In genomic region chr5:141681295-141681694, GRCh38 we compare ENCODE assay signal across 8 cellular contexts. TPM values are rescaled to one million over a fixed set of nuclear protein-coding genes. Genes with fewer than 3 reads are reported as not detected.
DNase-seq lines count a peak whose midpoint lies in the region; ATAC-seq, FAIRE-seq and TF ChIP-seq lines count a peak whose summit lies in the region.
"Had no signal": no experiment of that assay in that cellular context is flagged by ENCODE, and none has a peak within 500 bp of the region (broad histone marks: within the 10 kb centered on the region; RNA-seq: fewer than 3 reads in every experiment).

No MANE protein-coding gene starts in this region.

- peak overlapping the region; percentile 93 for H3K4me2 ChIP-seq in GM23338
- H3K4me2 ChIP-seq in K562 (ENCODE audit: insufficient read depth, low read length), result peak overlapping the region; percentile 79

- no peak for TF ChIP-seq POLR2A in K562 (conservative IDR thresholded peaks at IDR 0.05)

- CTCF ChIA-PET in K562 (lab: Yijun Ruan, JAX; ENCODE audit: low intra/inter-chr PET ratio), result no interaction called here

- TSS peak; percentile 83 for BruUV-seq in K562 (replicated peaks; lab: Mats Ljungman, UMichigan)

- H3K36me3 Mint-ChIP-seq in GM23338 (ENCODE audit: low read depth), result peaks cover 23% of the 10 kb centered on the region
- no peaks in the 10 kb centered on the region for H3K36me3 Mint-ChIP-seq in naive B cell

- H4K20me1 ChIP-seq in GM23338 (replicated peaks; ENCODE audit: insufficient read depth), result no peaks in the 10 kb centered on the region
- H4K20me1 ChIP-seq in K562 (replicated peaks; ENCODE audit: control insufficient read depth, insufficient read depth, low read length), result no peaks in the 10 kb centered on the region

- in situ Hi-C loops in K562 (cut with MboI), result no loop called here

- no peak for TF ChIP-seq EP300 in K562 (IDR thresholded peaks at IDR 0.05; ENCODE audit: low read length)

- peaks cover 27% of the 10 kb centered on the region for H3F3A ChIP-seq in GM23338 (replicated peaks; ENCODE audit: low read depth)

- peak overlapping the region; percentile 63 to 91 for H3K9ac ChIP-seq in K562 (ENCODE audit: insufficient read depth in 1 of 2, low read depth in 2 of 2, low read length in 2 of 2)

- H3K4me1 Mint-ChIP-seq in GM23338 (peaks cover 42% of the 10 kb centered on the region), naive B cell (peaks cover 18 to 28% (median 27%) of the 10 kb centered on the region in 3 donors)

- TF ChIP-seq RAD21 in K562 (CRISPR knock-in tag; conservative IDR thresholded peaks at IDR 0.05 in 1 of 2, IDR thresholded peaks at IDR 0.05 in 1 of 2), result no peak

- no peak for ATAC-seq in GM23338
- ATAC-seq in K562, result peak; percentile 3; the same call in 1 of the 3 replicates
- ATAC-seq in naive B cell (ENCODE audit: low read depth in 2 of 2), result no peak

- H3K27me3 ChIP-seq in GM23338 (ENCODE audit: insufficient read depth) (no peaks in the 10 kb centered on the region), K562 (ENCODE audit: control insufficient read depth in 2 of 2, insufficient read depth in 2 of 2, low read length in 2 of 2) (no peaks in the 10 kb centered on the region)

- H3K9me2 ChIP-seq in GM23338 (ENCODE audit: insufficient read depth), result no peaks in the 10 kb centered on the region

- peak overlapping the region; percentile 85 for H3K27ac Mint-ChIP-seq in GM23338
- H3K27ac Mint-ChIP-seq in naive B cell, result no peak overlapping the region

- H3K9me3 Mint-ChIP-seq in GM23338 (no peaks in the 10 kb centered on the region; the same call in 2 of the 3 replicates), naive B cell (no peaks in the 10 kb centered on the region)

- intact Hi-C loops in K562 (cut with micrococcal nuclease), result no loop called here

- 39% methylated on average over 2 of the region's 2 CpGs for WGBS in K562 (ENCODE audit: insufficient coverage, low coverage, missing lambda C conversion rate)

- TF ChIP-seq CTCF in GM23338 (conservative IDR thresholded peaks at IDR 0.05; ENCODE audit: low read depth in 2 of 2) (no peak), K562 (IDR thresholded peaks at IDR 0.05 in 2 of 3, conservative IDR thresholded peaks at IDR 0.05 in 1 of 3; ENCODE audit: insufficient read depth in 2 of 3, low read depth in 1 of 3, low read length in 3 of 3) (no peak)

- POLR2A ChIA-PET in K562 (lab: Yijun Ruan, JAX), result interaction anchor here (0.7 kb wide), 1 partner anchor 134 kb away, joined by 4 read pairs; no protein-coding TSS in a partner anchor

- no peaks in the 10 kb centered on the region for H3K9me3 ChIP-seq in K562 (replicated peaks; ENCODE audit: control insufficient read depth, insufficient read depth, low read depth, low read length)

- H3K9me1 ChIP-seq in K562 (ENCODE audit: control insufficient read depth, insufficient read depth, low read length), result peaks cover 3% of the 10 kb centered on the region

- H3K4me1 ChIP-seq in GM23338 (ENCODE audit: insufficient read depth) (peaks cover 32% of the 10 kb centered on the region), K562 (replicated peaks in 1 of 2; ENCODE audit: control insufficient read depth in 2 of 2, insufficient read depth in 2 of 2, low read length in 2 of 2) (peaks cover 32 to 40% of the 10 kb centered on the region in 2 experiments)

- peak overlapping the region; percentile 70 for H3K4me3 Mint-ChIP-seq in GM23338
- H3K4me3 Mint-ChIP-seq in naive B cell, result peak overlapping the region; percentile 13 to 90 (median 70)

- peak overlapping the region; percentile 69; the same call in 1 of the 2 replicates for H2AFZ ChIP-seq in GM23338
- H2AFZ ChIP-seq in K562 (ENCODE audit: low read depth, low read length), result peak overlapping the region; percentile 96

- H3K36me3 ChIP-seq in GM23338 (ENCODE audit: insufficient read depth) (no peaks in the 10 kb centered on the region), K562 (ENCODE audit: control insufficient read depth, insufficient read depth, low read length) (peaks cover 4% of the 10 kb centered on the region; the same call in 1 of the 3 replicates)

- H3K27me3 Mint-ChIP-seq in GM23338 (ENCODE audit: insufficient read depth, low read depth, poor library complexity) (peaks cover 13% of the 10 kb centered on the region), naive B cell (peaks cover 5 to 25% (median 9%) of the 10 kb centered on the region in 3 donors)

- peaks cover 17% of the 10 kb centered on the region; the same call in 1 of the 2 replicates for H3K79me2 ChIP-seq in GM23338 (replicated peaks; ENCODE audit: insufficient read depth)
- peaks cover 14% of the 10 kb centered on the region; the same call in 1 of the 3 replicates for H3K79me2 ChIP-seq in K562 (ENCODE audit: control insufficient read depth, insufficient read depth, low read length)

- DNase-seq in GM23338 (ENCODE audit: low spot score), result no peak
- no peak for DNase-seq in K562 (ENCODE audit: extremely low read depth in 1 of 4, low spot score in 3 of 4)
- DNase-seq in naive B cell, result no peak
- no peak for DNase-seq in NCI-H748 treated with DMSO at 0.1 percent for 48 hours (lab: John Stamatoyannopoulos, UW)
- no peak for DNase-seq in COLO829 (ENCODE audit: low spot score)
- DNase-seq in activated CD8-positive, alpha-beta memory T cell treated with anti-CD3 and anti-CD28 coated beads for 24 hours, result no peak
- DNase-seq: NCI-H187 had no signal

- H3K27ac ChIP-seq in GM23338 (ENCODE audit: low read depth) (peak overlapping the region; percentile 96), K562 (ENCODE audit: extremely low read depth, low read depth, low read length) (peak overlapping the region; percentile 81; the same call in 2 of the 3 replicates)

- H3K4me3 ChIP-seq in GM23338 (peak overlapping the region; percentile 82), K562 (peak overlapping the region; percentile 36)

- no peak for FAIRE-seq in K562 (lab: Jason Lieb, UNC)
- FAIRE-seq: GM18507 had no signal

RNA-seq across cellular contexts. Expression of gene ARAP3, which starts 0.7 kb away (rescaled TPM):
- total RNA-seq in GM23338 (2014; rRNA removed; shearing (Covaris generic)), result 32.8 and 33.2 TPM in 2 replicates
- 18.4 and 21.5 TPM in 2 replicates for polyA plus RNA-seq in GM23338 (2016; fragmentation: Nextera tagmentation; extraction: Ambion mirVana)
- 9.6 and 29.6 TPM in 2 replicates for total RNA-seq in K562 (2011; cell fraction: chromatin; rRNA removed; ENCODE audit: low replicate concordance)
- 10.7 and 13.7 TPM in 2 replicates for total RNA-seq in K562 (2011; cell fraction: nucleolus; rRNA removed)
- 8.9 and 9.9 TPM in 2 replicates for total RNA-seq in K562 (2011; cell fraction: nucleoplasm; rRNA removed)
- total RNA-seq in K562 (2014; rRNA removed), result 6.4 and 8.6 TPM in 2 replicates
- total RNA-seq in K562 (2014; rRNA removed; fragmentation: Illumina TruSeq; extraction: Trizol), result 5.1 and 5.2 TPM in 2 replicates
- total RNA-seq in K562 (2015; rRNA removed; fragmentation: Illumina TruSeq; extraction: Trizol), result 7.1 and 7.5 TPM in 2 replicates
- total RNA-seq in K562 (2021), result 23.3 and 25.7 TPM in 2 replicates
- 6.1 and 7.0 TPM in 2 replicates for polyA plus RNA-seq in K562 (2011; rRNA removed)
- 5.5 and 7.0 TPM in 2 replicates for polyA plus RNA-seq in K562 (2011; cell fraction: cytosol; rRNA removed)
- polyA plus RNA-seq in K562 (2011; cell fraction: nucleus; rRNA removed), result 37.6 and 59.0 TPM in 2 replicates
- 13.9 and 21.4 TPM in 2 replicates for polyA plus RNA-seq in K562 (2012)
- polyA plus RNA-seq in K562 (2014; fragmentation: Illumina TruSeq; extraction: Trizol), result 16.6 and 16.8 TPM in 2 replicates
- 1 to 10 TPM in 1 of 2 experiments, under 1 TPM in 1; 0.83 to 1.4 TPM for polyA plus RNA-seq in K562 (2014; fragmentation: Nextera tagmentation; extraction: Ambion mirVana)
- polyA plus RNA-seq in K562 (2014; rRNA removed), result 14.8 and 16.7 TPM in 2 replicates
- polyA minus RNA-seq in K562 (2011; rRNA and poly(A)+ RNA removed), result 4.6 and 5.1 TPM in 2 replicates
- polyA minus RNA-seq in K562 (2011; cell fraction: cytosol; rRNA and poly(A)+ RNA removed), result 7.0 and 8.1 TPM in 2 replicates
- polyA minus RNA-seq in K562 (2011; cell fraction: nucleus; rRNA and poly(A)+ RNA removed), result 9.8 and 11.7 TPM in 2 replicates
- polyA plus RNA-seq in naive B cell (ENCODE audit: low read depth in 6 of 6), result not detected

RNA-seq across cellular contexts. Expression of gene FCHSD1, which starts 30.1 kb away (rescaled TPM):
- 28.7 and 46.6 TPM in 2 replicates for total RNA-seq in GM23338 (2014; rRNA removed; shearing (Covaris generic))
- polyA plus RNA-seq in GM23338 (2016; fragmentation: Nextera tagmentation; extraction: Ambion mirVana) (17.9 and 24.7 TPM in 2 replicates), K562 (2011; rRNA removed) (24.8 and 36.2 TPM in 2 replicates), K562 (2014; fragmentation: Illumina TruSeq; extraction: Trizol) (13.6 and 20.6 TPM in 2 replicates), K562 (2014; fragmentation: Nextera tagmentation; extraction: Ambion mirVana) (under 1 TPM; 0.35 to 0.84 TPM), K562 (2014; rRNA removed) (28.6 and 37.5 TPM in 2 replicates), naive B cell (ENCODE audit: low read depth in 6 of 6) (10 to 100 TPM in 2 of 6 donors, 1 to 10 TPM in 4; 4.9 to 12.1 (median 8.2) TPM)
- total RNA-seq in K562 (2011; cell fraction: chromatin; rRNA removed; ENCODE audit: low replicate concordance), result 160 and 307 TPM in 2 replicates
- 128 and 139 TPM in 2 replicates for total RNA-seq in K562 (2011; cell fraction: nucleolus; rRNA removed)
- total RNA-seq in K562 (2011; cell fraction: nucleoplasm; rRNA removed), result 143 and 150 TPM in 2 replicates
- total RNA-seq in K562 (2014; rRNA removed) (19.2 and 20.6 TPM in 2 replicates), K562 (2014; rRNA removed; fragmentation: Illumina TruSeq; extraction: Trizol) (7.0 and 7.9 TPM in 2 replicates), K562 (2015; rRNA removed; fragmentation: Illumina TruSeq; extraction: Trizol) (12.9 and 13.7 TPM in 2 replicates), K562 (2021) (19.2 and 26.5 TPM in 2 replicates)
- polyA plus RNA-seq in K562 (2011; cell fraction: cytosol; rRNA removed), result 11.3 and 18.8 TPM in 2 replicates
- 300 and 346 TPM in 2 replicates for polyA plus RNA-seq in K562 (2011; cell fraction: nucleus; rRNA removed)
- 16.4 and 35.9 TPM in 2 replicates for polyA plus RNA-seq in K562 (2012)
- polyA minus RNA-seq in K562 (2011; rRNA and poly(A)+ RNA removed), result 7.8 and 12.4 TPM in 2 replicates
- 12.8 and 13.1 TPM in 2 replicates for polyA minus RNA-seq in K562 (2011; cell fraction: cytosol; rRNA and poly(A)+ RNA removed)
- 43.8 and 62.2 TPM in 2 replicates for polyA minus RNA-seq in K562 (2011; cell fraction: nucleus; rRNA and poly(A)+ RNA removed)

RNA-seq across cellular contexts. Expression of gene RELL2, which starts 44.5 kb away (rescaled TPM):
- 30.6 and 34.6 TPM in 2 replicates for total RNA-seq in GM23338 (2014; rRNA removed; shearing (Covaris generic))
- polyA plus RNA-seq in GM23338 (2016; fragmentation: Nextera tagmentation; extraction: Ambion mirVana), result 18.6 and 20.4 TPM in 2 replicates
- total RNA-seq in K562 (2011; cell fraction: chromatin; rRNA removed; ENCODE audit: low replicate concordance), result 14.3 and 44.8 TPM in 2 replicates
- total RNA-seq in K562 (2011; cell fraction: nucleolus; rRNA removed), result 46.6 and 54.9 TPM in 2 replicates
- 22.9 and 26.5 TPM in 2 replicates for total RNA-seq in K562 (2011; cell fraction: nucleoplasm; rRNA removed)
- 30.7 and 35.5 TPM in 2 replicates for total RNA-seq in K562 (2014; rRNA removed)
- total RNA-seq in K562 (2014; rRNA removed; fragmentation: Illumina TruSeq; extraction: Trizol), result 5.0 and 7.0 TPM in 2 replicates
- 14.1 and 14.3 TPM in 2 replicates for total RNA-seq in K562 (2015; rRNA removed; fragmentation: Illumina TruSeq; extraction: Trizol)
- total RNA-seq in K562 (2021), result 22.9 and 23.3 TPM in 2 replicates
- 17.4 and 17.9 TPM in 2 replicates for polyA plus RNA-seq in K562 (2011; rRNA removed)
- polyA plus RNA-seq in K562 (2011; cell fraction: cytosol; rRNA removed), result 15.7 and 32.1 TPM in 2 replicates
- 65.3 and 140 TPM in 2 replicates for polyA plus RNA-seq in K562 (2011; cell fraction: nucleus; rRNA removed)
- 4.8 and 10.5 TPM in 2 replicates for polyA plus RNA-seq in K562 (2012)
- 13.3 and 19.8 TPM in 2 replicates for polyA plus RNA-seq in K562 (2014; fragmentation: Illumina TruSeq; extraction: Trizol)
- under 1 TPM; 0.06 to 0.76 TPM for polyA plus RNA-seq in K562 (2014; fragmentation: Nextera tagmentation; extraction: Ambion mirVana)
- 33.8 and 36.0 TPM in 2 replicates for polyA plus RNA-seq in K562 (2014; rRNA removed)
- polyA minus RNA-seq in K562 (2011; rRNA and poly(A)+ RNA removed), result 6.0 and 11.9 TPM in 2 replicates
- 7.4 and 8.4 TPM in 2 replicates for polyA minus RNA-seq in K562 (2011; cell fraction: cytosol; rRNA and poly(A)+ RNA removed)
- 18.0 and 23.8 TPM in 2 replicates for polyA minus RNA-seq in K562 (2011; cell fraction: nucleus; rRNA and poly(A)+ RNA removed)
- 1 to 10 TPM; 1.3 to 3.8 (median 2.3) TPM for polyA plus RNA-seq in naive B cell (ENCODE audit: low read depth in 6 of 6)

RNA-seq across cellular contexts. Expression of gene HDAC3, which starts 44.6 kb away (rescaled TPM):
- 74.6 and 90.0 TPM in 2 replicates for total RNA-seq in GM23338 (2014; rRNA removed; shearing (Covaris generic))
- polyA plus RNA-seq in GM23338 (2016; fragmentation: Nextera tagmentation; extraction: Ambion mirVana) (59.2 and 59.3 TPM in 2 replicates), K562 (2011; rRNA removed) (190 and 191 TPM in 2 replicates), K562 (2014; fragmentation: Illumina TruSeq; extraction: Trizol) (144 and 153 TPM in 2 replicates), K562 (2014; fragmentation: Nextera tagmentation; extraction: Ambion mirVana) (100 to 1,000 TPM in 1 of 2 experiments, 10 to 100 TPM in 1; 89.7 to 107 TPM), K562 (2014; rRNA removed) (120 and 137 TPM in 2 replicates), naive B cell (ENCODE audit: low read depth in 6 of 6) (100 to 1,000 TPM in 3 of 6 donors, 10 to 100 TPM in 3; 88.0 to 173 (median 99.5) TPM)
- total RNA-seq in K562 (2011; cell fraction: chromatin; rRNA removed; ENCODE audit: low replicate concordance), result 380 and 433 TPM in 2 replicates
- total RNA-seq in K562 (2011; cell fraction: nucleolus; rRNA removed), result 249 and 274 TPM in 2 replicates
- 332 and 388 TPM in 2 replicates for total RNA-seq in K562 (2011; cell fraction: nucleoplasm; rRNA removed)
- total RNA-seq in K562 (2014; rRNA removed) (111 and 160 TPM in 2 replicates), K562 (2014; rRNA removed; fragmentation: Illumina TruSeq; extraction: Trizol) (118 and 129 TPM in 2 replicates), K562 (2015; rRNA removed; fragmentation: Illumina TruSeq; extraction: Trizol) (116 and 130 TPM in 2 replicates), K562 (2021) (114 and 119 TPM in 2 replicates)
- polyA plus RNA-seq in K562 (2011; cell fraction: cytosol; rRNA removed), result 207 and 230 TPM in 2 replicates
- polyA plus RNA-seq in K562 (2011; cell fraction: nucleus; rRNA removed), result 365 and 426 TPM in 2 replicates
- 77.6 and 93.4 TPM in 2 replicates for polyA plus RNA-seq in K562 (2012)
- polyA minus RNA-seq in K562 (2011; rRNA and poly(A)+ RNA removed), result 136 and 147 TPM in 2 replicates
- 73.0 and 87.2 TPM in 2 replicates for polyA minus RNA-seq in K562 (2011; cell fraction: cytosol; rRNA and poly(A)+ RNA removed)
- polyA minus RNA-seq in K562 (2011; cell fraction: nucleus; rRNA and poly(A)+ RNA removed), result 80.6 and 114 TPM in 2 replicates
